Comparison of ENCODE assay signal across 19 cellular contexts in genomic region chr1:186326009-186326408, GRCh38.
"Had no signal": no experiment of that assay in that cellular context is flagged by ENCODE, and none has a peak within 500 bp of the region (broad histone marks: within the 10 kb centered on the region; RNA-seq: fewer than 3 reads in every experiment).

No MANE protein-coding gene starts in this region.

- H3K27me3 Mint-ChIP-seq: stimulated activated naive B cell treated with anti-CD40 and anti-IgM and Interleukin-4, amounts not matched to agents 10 μg/mL and 1 μg/mL and 100 μg/mL, for 72 hours had no signal

- DNase-seq: activated CD4-positive, alpha-beta T cell treated with anti-CD3 and anti-CD28 coated beads, Interleukin-2, amount 50 U/mL, for 48 hours; activated CD4-positive, CD25-positive, alpha-beta regulatory T cell; activated effector memory CD4-positive, alpha-beta T cell treated with Interleukin-2 at 50 U/mL for 16 hours; activated naive CD4-positive, alpha-beta T cell treated with anti-CD3 and anti-CD28 coated beads, Interleukin-2, amount 50 U/mL, for 16 hours; activated T-cell treated with anti-CD3 and anti-CD28 coated beads, Interleukin-2, amount 50 U/mL, for 4 hours; head of caudate nucleus; kidney; midbrain; nephron progenitor cell; nucleus accumbens; posterior cingulate gyrus; stimulated activated naive B cell treated with anti-CD40 and anti-IgM and Interleukin-4, amounts not matched to agents 10 μg/mL and 1 μg/mL and 100 μg/mL, for 72 hours; T1000; upper lobe of right lung had no signal

- H3K4me3 ChIP-seq: ascending aorta, breast epithelium, coronary artery, lung, thoracic aorta, upper lobe of right lung had no signal

- ATAC-seq: activated T-cell treated with anti-CD3 and anti-CD28 coated beads, Interleukin-2, amount 50 U/mL, for 4 hours; stimulated activated naive B cell treated with anti-CD40 and anti-IgM and Interleukin-4, amounts not matched to agents 10 μg/mL and 1 μg/mL and 100 μg/mL, for 72 hours; upper lobe of right lung had no signal

- H3K27ac Mint-ChIP-seq: nephron progenitor cell; stimulated activated naive B cell treated with anti-CD40 and anti-IgM and Interleukin-4, amounts not matched to agents 10 μg/mL and 1 μg/mL and 100 μg/mL, for 72 hours had no signal

- H3K9me3 Mint-ChIP-seq: activated T-cell treated with anti-CD3 and anti-CD28 coated beads, Interleukin-2, amount 50 U/mL, for 4 hours; nephron progenitor cell; stimulated activated naive B cell treated with anti-CD40 and anti-IgM and Interleukin-4, amounts not matched to agents 10 μg/mL and 1 μg/mL and 100 μg/mL, for 72 hours had no signal

- H3K27me3 ChIP-seq: ascending aorta, breast epithelium, upper lobe of right lung had no signal

- H3K27ac ChIP-seq: ascending aorta, breast epithelium, coronary artery, thoracic aorta, upper lobe of right lung had no signal

- H3K4me3 Mint-ChIP-seq: activated T-cell treated with anti-CD3 and anti-CD28 coated beads, Interleukin-2, amount 50 U/mL, for 4 hours; nephron progenitor cell; stimulated activated naive B cell treated with anti-CD40 and anti-IgM and Interleukin-4, amounts not matched to agents 10 μg/mL and 1 μg/mL and 100 μg/mL, for 72 hours had no signal

- H3K4me1 Mint-ChIP-seq: nephron progenitor cell; stimulated activated naive B cell treated with anti-CD40 and anti-IgM and Interleukin-4, amounts not matched to agents 10 μg/mL and 1 μg/mL and 100 μg/mL, for 72 hours had no signal

- H3K9me3 ChIP-seq: ascending aorta, breast epithelium, thoracic aorta, upper lobe of right lung had no signal

- H3K4me1 ChIP-seq: ascending aorta, breast epithelium, upper lobe of right lung had no signal
